In the genomic region with DNA sequence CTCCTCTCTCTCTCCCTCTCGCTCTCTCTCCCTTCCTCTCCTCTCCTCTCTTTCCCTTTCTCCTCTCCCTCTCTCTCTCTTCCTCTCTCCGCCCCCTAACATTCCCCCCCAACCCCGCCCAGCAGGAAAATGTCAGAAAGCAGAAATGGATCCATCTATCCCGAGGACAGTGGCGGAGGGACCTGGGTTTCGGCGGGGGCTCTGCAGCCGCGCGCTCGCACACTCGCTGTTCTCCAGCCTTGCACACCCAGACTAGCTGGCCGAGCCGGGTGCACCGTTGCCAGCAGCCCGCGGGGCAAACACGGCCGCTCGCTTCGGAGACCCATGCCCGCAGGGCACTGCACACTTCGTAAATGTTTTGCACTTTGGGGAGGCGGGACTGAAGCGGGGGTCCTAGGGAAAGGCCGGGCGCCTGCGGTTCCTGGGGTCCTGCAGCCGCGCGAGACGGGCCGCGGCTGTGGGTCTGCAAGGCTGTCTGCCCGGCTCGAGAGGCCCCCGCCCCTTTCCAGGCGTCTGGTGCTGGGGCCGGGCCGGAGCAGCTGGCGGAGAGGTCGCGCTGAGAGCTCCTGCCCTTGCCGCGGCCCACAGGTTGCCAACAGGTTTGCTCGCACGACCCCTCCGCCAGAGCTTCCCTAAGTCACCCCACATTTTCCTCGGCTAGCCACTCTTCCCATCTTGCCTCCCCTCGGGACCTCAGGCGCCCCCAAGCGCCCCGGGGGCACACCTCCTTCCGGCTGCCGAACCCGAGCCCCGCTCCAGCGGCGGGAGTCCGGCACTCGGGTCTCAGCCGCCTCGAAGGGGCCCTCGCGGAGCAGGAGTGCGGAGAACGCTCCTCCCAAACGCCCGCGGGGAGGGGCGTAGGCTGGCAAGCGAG, we compare ENCODE assay signal across 9 cellular contexts. TPM values are rescaled to one million over a fixed set of nuclear protein-coding genes. Genes with fewer than 3 reads are reported as not detected.
DNase-seq lines count a peak whose midpoint lies in the region; ATAC-seq, FAIRE-seq and TF ChIP-seq lines count a peak whose summit lies in the region.
"Had no signal": no experiment of that assay in that cellular context is flagged by ENCODE, and none has a peak within 500 bp of the region (broad histone marks: within the 10 kb centered on the region; RNA-seq: fewer than 3 reads in every experiment).

No MANE protein-coding gene starts in this region.

- FAIRE-seq in GM12892 (lab: Jason Lieb, UNC): no peak
- FAIRE-seq: endometrium had no signal

- no peak for TF ChIP-seq POLR2A in GM12892 (IDR thresholded peaks at IDR 0.05; ENCODE audit: low read depth, low read length)

- ATAC-seq in GM21737 (IDR thresholded peaks at IDR 0.05; ENCODE audit: unreplicated experiment): no peak

- DNase-seq in GM12892 (ENCODE audit: insufficient read length) (peak; percentile 52), NCI-H1417 (lab: John Stamatoyannopoulos, UW) (peak; percentile 80 to 84 (median 81)), ecto neural progenitor cell (ENCODE audit: low spot score) (peak; percentile 79), lung microvascular endothelial cell (ENCODE audit: low read depth in 2 of 2) (peak; percentile 36 to 56), occipital lobe (lab: John Stamatoyannopoulos, UW) (no peak)
- peak; percentile 62 for DNase-seq in activated CD4-positive, alpha-beta T cell treated with anti-CD3 and anti-CD28 coated beads for 48 hours
- DNase-seq in stimulated activated CD8-positive, alpha-beta memory T cell treated with anti-CD3 and anti-CD28 coated beads, Interleukin-2, amount 100 ng/mL, for 1 hour (ENCODE audit: low read depth in 2 of 2): peak; percentile 27 to 55

RNA-seq across cellular contexts. Expression of a gene that starts 0.8 kb away (rescaled TPM):
- 0.23 TPM for polyA plus RNA-seq in GM12892 (2012; ENCODE audit: missing spikeins)
- total RNA-seq in lung microvascular endothelial cell: 0.20 and 0.22 TPM in 2 replicates
- 19.8 TPM for total RNA-seq in occipital lobe

Comparison
In these comparisons a context has a peak if more than half of its experiments do, and no peak if none do; other contexts are left out.
1. RNA of a gene that starts 0.8 kb away (total RNA-seq): 19.8 TPM in occipital lobe (single experiment); 0.20 to 0.22 TPM in lung microvascular endothelial cell; every median in the first group is over 10 times any median in the second.